Comparison of ENCODE assay signal across 1 cellular context in genomic region chr14:101732128-101732527, GRCh38.
TF ChIP-seq lines count a peak whose summit lies in the region.

No MANE protein-coding gene starts in this region.

TF ChIP-seq in K562, 482 proteins besides CTCF, POLR2A, EP300 and RAD21 (continued from another document and continues in another):
- TF ChIP-seq, protein P1, sequence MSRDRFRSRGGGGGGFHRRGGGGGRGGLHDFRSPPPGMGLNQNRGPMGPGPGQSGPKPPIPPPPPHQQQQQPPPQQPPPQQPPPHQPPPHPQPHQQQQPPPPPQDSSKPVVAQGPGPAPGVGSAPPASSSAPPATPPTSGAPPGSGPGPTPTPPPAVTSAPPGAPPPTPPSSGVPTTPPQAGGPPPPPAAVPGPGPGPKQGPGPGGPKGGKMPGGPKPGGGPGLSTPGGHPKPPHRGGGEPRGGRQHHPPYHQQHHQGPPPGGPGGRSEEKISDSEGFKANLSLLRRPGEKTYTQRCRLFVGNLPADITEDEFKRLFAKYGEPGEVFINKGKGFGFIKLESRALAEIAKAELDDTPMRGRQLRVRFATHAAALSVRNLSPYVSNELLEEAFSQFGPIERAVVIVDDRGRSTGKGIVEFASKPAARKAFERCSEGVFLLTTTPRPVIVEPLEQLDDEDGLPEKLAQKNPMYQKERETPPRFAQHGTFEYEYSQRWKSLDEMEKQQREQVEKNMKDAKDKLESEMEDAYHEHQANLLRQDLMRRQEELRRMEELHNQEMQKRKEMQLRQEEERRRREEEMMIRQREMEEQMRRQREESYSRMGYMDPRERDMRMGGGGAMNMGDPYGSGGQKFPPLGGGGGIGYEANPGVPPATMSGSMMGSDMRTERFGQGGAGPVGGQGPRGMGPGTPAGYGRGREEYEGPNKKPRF (IDR thresholded peaks at IDR 0.05; ENCODE audit: low read depth, low read length): no peak
- no peak for TF ChIP-seq ZFP30 (CRISPR knock-in tag; IDR thresholded peaks at IDR 0.05; ENCODE audit: borderline replicate concordance)
- TF ChIP-seq ZBTB11 (CRISPR knock-in tag; IDR thresholded peaks at IDR 0.05): no peak
- no peak for TF ChIP-seq JUNB (CRISPR knock-in tag; conservative IDR thresholded peaks at IDR 0.05)
- TF ChIP-seq POLR2AphosphoS5 (IDR thresholded peaks at IDR 0.05; ENCODE audit: control insufficient read depth, insufficient read depth, low read depth, low read length): no peak
- TF ChIP-seq, protein P2, sequence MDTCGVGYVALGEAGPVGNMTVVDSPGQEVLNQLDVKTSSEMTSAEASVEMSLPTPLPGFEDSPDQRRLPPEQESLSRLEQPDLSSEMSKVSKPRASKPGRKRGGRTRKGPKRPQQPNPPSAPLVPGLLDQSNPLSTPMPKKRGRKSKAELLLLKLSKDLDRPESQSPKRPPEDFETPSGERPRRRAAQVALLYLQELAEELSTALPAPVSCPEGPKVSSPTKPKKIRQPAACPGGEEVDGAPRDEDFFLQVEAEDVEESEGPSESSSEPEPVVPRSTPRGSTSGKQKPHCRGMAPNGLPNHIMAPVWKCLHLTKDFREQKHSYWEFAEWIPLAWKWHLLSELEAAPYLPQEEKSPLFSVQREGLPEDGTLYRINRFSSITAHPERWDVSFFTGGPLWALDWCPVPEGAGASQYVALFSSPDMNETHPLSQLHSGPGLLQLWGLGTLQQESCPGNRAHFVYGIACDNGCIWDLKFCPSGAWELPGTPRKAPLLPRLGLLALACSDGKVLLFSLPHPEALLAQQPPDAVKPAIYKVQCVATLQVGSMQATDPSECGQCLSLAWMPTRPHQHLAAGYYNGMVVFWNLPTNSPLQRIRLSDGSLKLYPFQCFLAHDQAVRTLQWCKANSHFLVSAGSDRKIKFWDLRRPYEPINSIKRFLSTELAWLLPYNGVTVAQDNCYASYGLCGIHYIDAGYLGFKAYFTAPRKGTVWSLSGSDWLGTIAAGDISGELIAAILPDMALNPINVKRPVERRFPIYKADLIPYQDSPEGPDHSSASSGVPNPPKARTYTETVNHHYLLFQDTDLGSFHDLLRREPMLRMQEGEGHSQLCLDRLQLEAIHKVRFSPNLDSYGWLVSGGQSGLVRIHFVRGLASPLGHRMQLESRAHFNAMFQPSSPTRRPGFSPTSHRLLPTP (IDR thresholded peaks at IDR 0.05; ENCODE audit: borderline replicate concordance, extremely low read depth, insufficient read length): no peak
- TF ChIP-seq LEF1 (IDR thresholded peaks at IDR 0.05): no peak
- no peak for TF ChIP-seq ZKSCAN3 (CRISPR knock-in tag; IDR thresholded peaks at IDR 0.05)
- no peak for TF ChIP-seq PML (IDR thresholded peaks at IDR 0.05; ENCODE audit: low read length)
- no peak for TF ChIP-seq COPS2 (conservative IDR thresholded peaks at IDR 0.05)
- no peak for TF ChIP-seq RBM15 (IDR thresholded peaks at IDR 0.05; ENCODE audit: insufficient read depth, low read length)
- no peak for TF ChIP-seq SP2 (IDR thresholded peaks at IDR 0.05; ENCODE audit: extremely low read depth, low read depth, low read length, poor library complexity, severe bottlenecking)
- TF ChIP-seq ZBED1 (IDR thresholded peaks at IDR 0.05): no peak
- TF ChIP-seq, protein P3, sequence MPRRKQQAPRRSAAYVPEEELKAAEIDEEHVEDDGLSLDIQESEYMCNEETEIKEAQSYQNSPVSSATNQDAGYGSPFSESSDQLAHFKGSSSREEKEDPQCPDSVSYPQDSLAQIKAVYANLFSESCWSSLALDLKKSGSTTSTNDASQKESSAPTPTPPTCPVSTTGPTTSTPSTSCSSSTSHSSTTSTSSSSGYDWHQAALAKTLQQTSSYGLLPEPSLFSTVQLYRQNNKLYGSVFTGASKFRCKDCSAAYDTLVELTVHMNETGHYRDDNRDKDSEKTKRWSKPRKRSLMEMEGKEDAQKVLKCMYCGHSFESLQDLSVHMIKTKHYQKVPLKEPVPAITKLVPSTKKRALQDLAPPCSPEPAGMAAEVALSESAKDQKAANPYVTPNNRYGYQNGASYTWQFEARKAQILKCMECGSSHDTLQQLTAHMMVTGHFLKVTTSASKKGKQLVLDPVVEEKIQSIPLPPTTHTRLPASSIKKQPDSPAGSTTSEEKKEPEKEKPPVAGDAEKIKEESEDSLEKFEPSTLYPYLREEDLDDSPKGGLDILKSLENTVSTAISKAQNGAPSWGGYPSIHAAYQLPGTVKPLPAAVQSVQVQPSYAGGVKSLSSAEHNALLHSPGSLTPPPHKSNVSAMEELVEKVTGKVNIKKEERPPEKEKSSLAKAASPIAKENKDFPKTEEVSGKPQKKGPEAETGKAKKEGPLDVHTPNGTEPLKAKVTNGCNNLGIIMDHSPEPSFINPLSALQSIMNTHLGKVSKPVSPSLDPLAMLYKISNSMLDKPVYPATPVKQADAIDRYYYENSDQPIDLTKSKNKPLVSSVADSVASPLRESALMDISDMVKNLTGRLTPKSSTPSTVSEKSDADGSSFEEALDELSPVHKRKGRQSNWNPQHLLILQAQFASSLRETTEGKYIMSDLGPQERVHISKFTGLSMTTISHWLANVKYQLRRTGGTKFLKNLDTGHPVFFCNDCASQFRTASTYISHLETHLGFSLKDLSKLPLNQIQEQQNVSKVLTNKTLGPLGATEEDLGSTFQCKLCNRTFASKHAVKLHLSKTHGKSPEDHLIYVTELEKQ (CRISPR knock-in tag; IDR thresholded peaks at IDR 0.05): no peak
- TF ChIP-seq, protein P4, sequence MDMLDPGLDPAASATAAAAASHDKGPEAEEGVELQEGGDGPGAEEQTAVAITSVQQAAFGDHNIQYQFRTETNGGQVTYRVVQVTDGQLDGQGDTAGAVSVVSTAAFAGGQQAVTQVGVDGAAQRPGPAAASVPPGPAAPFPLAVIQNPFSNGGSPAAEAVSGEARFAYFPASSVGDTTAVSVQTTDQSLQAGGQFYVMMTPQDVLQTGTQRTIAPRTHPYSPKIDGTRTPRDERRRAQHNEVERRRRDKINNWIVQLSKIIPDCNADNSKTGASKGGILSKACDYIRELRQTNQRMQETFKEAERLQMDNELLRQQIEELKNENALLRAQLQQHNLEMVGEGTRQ (CRISPR knock-in tag; IDR thresholded peaks at IDR 0.05): no peak
- TF ChIP-seq ELF1 (tag; IDR thresholded peaks at IDR 0.05): no peak
- no peak for TF ChIP-seq ZNF282 (CRISPR knock-in tag; IDR thresholded peaks at IDR 0.05)
- TF ChIP-seq ILK (tag; IDR thresholded peaks at IDR 0.05; ENCODE audit: borderline replicate concordance, low read depth): no peak
- TF ChIP-seq TOE1 (IDR thresholded peaks at IDR 0.05; ENCODE audit: borderline replicate concordance): no peak
- TF ChIP-seq TOE1 (CRISPR knock-in tag; IDR thresholded peaks at IDR 0.05; ENCODE audit: borderline replicate concordance, low read depth): no peak
- no peak for TF ChIP-seq TAF15 (IDR thresholded peaks at IDR 0.05; ENCODE audit: low read depth, low read length)
- TF ChIP-seq HCFC1 (IDR thresholded peaks at IDR 0.05; ENCODE audit: low read depth, low read length): no peak
- TF ChIP-seq ATF4 (CRISPR knock-in tag; IDR thresholded peaks at IDR 0.05): peak; percentile 89
- TF ChIP-seq GATA2 (CRISPR knock-in tag; IDR thresholded peaks at IDR 0.05): no peak
- peak; percentile 8 for TF ChIP-seq CCNT2 (IDR thresholded peaks at IDR 0.05; ENCODE audit: borderline replicate concordance, extremely low read depth, insufficient read length, low read depth, low read length)
- TF ChIP-seq WHSC1 (IDR thresholded peaks at IDR 0.05; ENCODE audit: low read length): no peak
- no peak for TF ChIP-seq HOMEZ (CRISPR knock-in tag; IDR thresholded peaks at IDR 0.05)
- no peak for TF ChIP-seq NCOR1 (IDR thresholded peaks at IDR 0.05)
- no peak for TF ChIP-seq ZBTB43 (CRISPR knock-in tag; IDR thresholded peaks at IDR 0.05)
- no peak for TF ChIP-seq KDM1A (IDR thresholded peaks at IDR 0.05)
- TF ChIP-seq HDAC8 (tag; IDR thresholded peaks at IDR 0.05): no peak
- no peak for TF ChIP-seq MTA3 (IDR thresholded peaks at IDR 0.05; ENCODE audit: borderline replicate concordance)
- no peak for TF ChIP-seq ZNF311 (CRISPR knock-in tag; IDR thresholded peaks at IDR 0.05)
- TF ChIP-seq RBM22 (IDR thresholded peaks at IDR 0.05; ENCODE audit: low read depth, low read length, poor library complexity, severe bottlenecking): no peak
- TF ChIP-seq ETV6 (IDR thresholded peaks at IDR 0.05; ENCODE audit: borderline replicate concordance in 1 of 2, low read depth in 2 of 2, low read length in 1 of 2): no peak
- no peak for TF ChIP-seq ETV6 (CRISPR knock-in tag; IDR thresholded peaks at IDR 0.05; ENCODE audit: borderline replicate concordance)
- TF ChIP-seq ZNF445 (CRISPR knock-in tag; IDR thresholded peaks at IDR 0.05; ENCODE audit: low read depth): no peak
- no peak for TF ChIP-seq HDGF (IDR thresholded peaks at IDR 0.05)
- no peak for TF ChIP-seq GABPB2 (CRISPR knock-in tag; conservative IDR thresholded peaks at IDR 0.05)
- TF ChIP-seq KLF1 (tag; IDR thresholded peaks at IDR 0.05): no peak
- no peak for TF ChIP-seq SRF (CRISPR knock-in tag; IDR thresholded peaks at IDR 0.05)
- TF ChIP-seq, protein P5, sequence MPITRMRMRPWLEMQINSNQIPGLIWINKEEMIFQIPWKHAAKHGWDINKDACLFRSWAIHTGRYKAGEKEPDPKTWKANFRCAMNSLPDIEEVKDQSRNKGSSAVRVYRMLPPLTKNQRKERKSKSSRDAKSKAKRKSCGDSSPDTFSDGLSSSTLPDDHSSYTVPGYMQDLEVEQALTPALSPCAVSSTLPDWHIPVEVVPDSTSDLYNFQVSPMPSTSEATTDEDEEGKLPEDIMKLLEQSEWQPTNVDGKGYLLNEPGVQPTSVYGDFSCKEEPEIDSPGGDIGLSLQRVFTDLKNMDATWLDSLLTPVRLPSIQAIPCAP (CRISPR knock-in tag; IDR thresholded peaks at IDR 0.05; ENCODE audit: borderline replicate concordance): no peak
- TF ChIP-seq FOXM1 (IDR thresholded peaks at IDR 0.05; ENCODE audit: low read depth): no peak
- no peak for TF ChIP-seq FOXM1 (CRISPR knock-in tag; IDR thresholded peaks at IDR 0.05; ENCODE audit: low read depth)
- no peak for TF ChIP-seq PKNOX1 (IDR thresholded peaks at IDR 0.05)
- no peak for TF ChIP-seq ZNF551 (CRISPR knock-in tag; IDR thresholded peaks at IDR 0.05)
- peak; percentile 47 for TF ChIP-seq MYC (IDR thresholded peaks at IDR 0.05; ENCODE audit: low read depth, low read length)
- no peak for TF ChIP-seq MYC (CRISPR knock-in tag; IDR thresholded peaks at IDR 0.05; ENCODE audit: borderline replicate concordance, low read depth)
